In genomic region chr3:56110886-56111285, GRCh38 we compare ENCODE assay signal across 2 cellular contexts.
TF ChIP-seq lines count a peak whose summit lies in the region.

No MANE protein-coding gene starts in this region.

TF ChIP-seq in GM23338, 12 proteins besides CTCF, POLR2A, EP300 and RAD21:
- TF ChIP-seq STAT1 (IDR thresholded peaks at IDR 0.05; ENCODE audit: unreplicated experiment) (no peak), CREB1 (CRISPR knock-in tag; IDR thresholded peaks at IDR 0.05; ENCODE audit: low read depth) (no peak), ZNF114 (CRISPR knock-in tag; IDR thresholded peaks at IDR 0.05) (no peak), EZH2 (IDR thresholded peaks at IDR 0.05; ENCODE audit: low read depth, unreplicated experiment) (no peak), JUNB (IDR thresholded peaks at IDR 0.05; ENCODE audit: unreplicated experiment) (no peak), ZNF331 (CRISPR knock-in tag; IDR thresholded peaks at IDR 0.05; ENCODE audit: low read depth) (no peak), NANOG (IDR thresholded peaks at IDR 0.05; ENCODE audit: borderline replicate concordance) (no peak), POLR2AphosphoS5 (IDR thresholded peaks at IDR 0.05; ENCODE audit: low read depth) (no peak), EZH2phosphoT487 (IDR thresholded peaks at IDR 0.05; ENCODE audit: unreplicated experiment) (no peak), REST (IDR thresholded peaks at IDR 0.05; ENCODE audit: unreplicated experiment) (no peak)
- TF ChIP-seq, protein P1, sequence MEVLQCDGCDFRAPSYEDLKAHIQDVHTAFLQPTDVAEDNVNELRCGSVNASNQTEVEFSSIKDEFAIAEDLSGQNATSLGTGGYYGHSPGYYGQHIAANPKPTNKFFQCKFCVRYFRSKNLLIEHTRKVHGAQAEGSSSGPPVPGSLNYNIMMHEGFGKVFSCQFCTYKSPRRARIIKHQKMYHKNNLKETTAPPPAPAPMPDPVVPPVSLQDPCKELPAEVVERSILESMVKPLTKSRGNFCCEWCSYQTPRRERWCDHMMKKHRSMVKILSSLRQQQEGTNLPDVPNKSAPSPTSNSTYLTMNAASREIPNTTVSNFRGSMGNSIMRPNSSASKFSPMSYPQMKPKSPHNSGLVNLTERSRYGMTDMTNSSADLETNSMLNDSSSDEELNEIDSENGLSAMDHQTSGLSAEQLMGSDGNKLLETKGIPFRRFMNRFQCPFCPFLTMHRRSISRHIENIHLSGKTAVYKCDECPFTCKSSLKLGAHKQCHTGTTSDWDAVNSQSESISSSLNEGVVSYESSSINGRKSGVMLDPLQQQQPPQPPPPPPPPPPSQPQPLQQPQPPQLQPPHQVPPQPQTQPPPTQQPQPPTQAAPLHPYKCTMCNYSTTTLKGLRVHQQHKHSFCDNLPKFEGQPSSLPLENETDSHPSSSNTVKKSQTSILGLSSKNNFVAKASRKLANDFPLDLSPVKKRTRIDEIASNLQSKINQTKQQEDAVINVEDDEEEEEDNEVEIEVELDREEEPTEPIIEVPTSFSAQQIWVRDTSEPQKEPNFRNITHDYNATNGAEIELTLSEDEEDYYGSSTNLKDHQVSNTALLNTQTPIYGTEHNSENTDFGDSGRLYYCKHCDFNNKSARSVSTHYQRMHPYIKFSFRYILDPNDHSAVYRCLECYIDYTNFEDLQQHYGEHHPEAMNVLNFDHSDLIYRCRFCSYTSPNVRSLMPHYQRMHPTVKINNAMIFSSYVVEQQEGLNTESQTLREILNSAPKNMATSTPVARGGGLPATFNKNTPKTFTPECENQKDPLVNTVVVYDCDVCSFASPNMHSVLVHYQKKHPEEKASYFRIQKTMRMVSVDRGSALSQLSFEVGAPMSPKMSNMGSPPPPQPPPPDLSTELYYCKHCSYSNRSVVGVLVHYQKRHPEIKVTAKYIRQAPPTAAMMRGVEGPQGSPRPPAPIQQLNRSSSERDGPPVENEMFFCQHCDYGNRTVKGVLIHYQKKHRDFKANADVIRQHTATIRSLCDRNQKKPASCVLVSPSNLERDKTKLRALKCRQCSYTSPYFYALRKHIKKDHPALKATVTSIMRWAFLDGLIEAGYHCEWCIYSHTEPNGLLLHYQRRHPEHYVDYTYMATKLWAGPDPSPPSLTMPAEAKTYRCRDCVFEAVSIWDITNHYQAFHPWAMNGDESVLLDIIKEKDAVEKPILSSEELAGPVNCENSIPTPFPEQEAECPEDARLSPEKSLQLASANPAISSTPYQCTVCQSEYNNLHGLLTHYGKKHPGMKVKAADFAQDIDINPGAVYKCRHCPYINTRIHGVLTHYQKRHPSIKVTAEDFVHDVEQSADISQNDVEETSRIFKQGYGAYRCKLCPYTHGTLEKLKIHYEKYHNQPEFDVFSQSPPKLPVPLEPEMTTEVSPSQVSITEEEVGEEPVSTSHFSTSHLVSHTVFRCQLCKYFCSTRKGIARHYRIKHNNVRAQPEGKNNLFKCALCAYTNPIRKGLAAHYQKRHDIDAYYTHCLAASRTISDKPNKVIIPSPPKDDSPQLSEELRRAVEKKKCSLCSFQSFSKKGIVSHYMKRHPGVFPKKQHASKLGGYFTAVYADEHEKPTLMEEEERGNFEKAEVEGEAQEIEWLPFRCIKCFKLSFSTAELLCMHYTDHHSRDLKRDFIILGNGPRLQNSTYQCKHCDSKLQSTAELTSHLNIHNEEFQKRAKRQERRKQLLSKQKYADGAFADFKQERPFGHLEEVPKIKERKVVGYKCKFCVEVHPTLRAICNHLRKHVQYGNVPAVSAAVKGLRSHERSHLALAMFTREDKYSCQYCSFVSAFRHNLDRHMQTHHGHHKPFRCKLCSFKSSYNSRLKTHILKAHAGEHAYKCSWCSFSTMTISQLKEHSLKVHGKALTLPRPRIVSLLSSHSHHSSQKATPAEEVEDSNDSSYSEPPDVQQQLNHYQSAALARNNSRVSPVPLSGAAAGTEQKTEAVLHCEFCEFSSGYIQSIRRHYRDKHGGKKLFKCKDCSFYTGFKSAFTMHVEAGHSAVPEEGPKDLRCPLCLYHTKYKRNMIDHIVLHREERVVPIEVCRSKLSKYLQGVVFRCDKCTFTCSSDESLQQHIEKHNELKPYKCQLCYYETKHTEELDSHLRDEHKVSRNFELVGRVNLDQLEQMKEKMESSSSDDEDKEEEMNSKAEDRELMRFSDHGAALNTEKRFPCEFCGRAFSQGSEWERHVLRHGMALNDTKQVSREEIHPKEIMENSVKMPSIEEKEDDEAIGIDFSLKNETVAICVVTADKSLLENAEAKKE (CRISPR knock-in tag; IDR thresholded peaks at IDR 0.05), result no peak
- TF ChIP-seq, protein P2, sequence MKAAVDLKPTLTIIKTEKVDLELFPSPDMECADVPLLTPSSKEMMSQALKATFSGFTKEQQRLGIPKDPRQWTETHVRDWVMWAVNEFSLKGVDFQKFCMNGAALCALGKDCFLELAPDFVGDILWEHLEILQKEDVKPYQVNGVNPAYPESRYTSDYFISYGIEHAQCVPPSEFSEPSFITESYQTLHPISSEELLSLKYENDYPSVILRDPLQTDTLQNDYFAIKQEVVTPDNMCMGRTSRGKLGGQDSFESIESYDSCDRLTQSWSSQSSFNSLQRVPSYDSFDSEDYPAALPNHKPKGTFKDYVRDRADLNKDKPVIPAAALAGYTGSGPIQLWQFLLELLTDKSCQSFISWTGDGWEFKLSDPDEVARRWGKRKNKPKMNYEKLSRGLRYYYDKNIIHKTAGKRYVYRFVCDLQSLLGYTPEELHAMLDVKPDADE (IDR thresholded peaks at IDR 0.05), result no peak
TF ChIP-seq in GM23338: peak in this region for 0.

TF ChIP-seq in H1, 55 proteins besides CTCF, POLR2A, EP300 and RAD21:
- TF ChIP-seq EGR1 (IDR thresholded peaks at IDR 0.05; ENCODE audit: borderline replicate concordance, low read depth, low read length) (no peak), TEAD4 (IDR thresholded peaks at IDR 0.05; ENCODE audit: low read depth, low read length) (0 out of 2 replicates have a peak, but pooled peaks have one; percentile 34), BACH1 (IDR thresholded peaks at IDR 0.05; ENCODE audit: low read length) (no peak)
TF ChIP-seq in H1: peak in this region for 1.
